In the genomic region with DNA sequence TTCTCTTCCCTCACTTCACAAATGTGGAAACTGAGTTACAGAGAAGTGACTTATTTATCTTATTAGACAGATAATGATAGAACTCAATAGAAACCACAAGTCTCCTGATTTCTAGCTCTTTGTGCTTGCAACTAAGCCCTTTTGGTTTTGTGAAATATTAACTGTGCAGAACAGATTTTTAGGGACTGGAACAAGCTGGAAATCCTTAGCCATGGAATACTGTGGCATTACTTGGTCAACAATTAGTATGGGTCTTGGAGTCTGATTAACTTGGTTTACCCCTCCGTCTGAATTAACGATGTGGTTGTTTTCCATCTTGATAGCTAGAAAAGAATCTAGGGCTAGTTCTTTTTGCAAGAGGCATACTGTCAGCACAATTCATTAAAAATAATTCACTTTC, we compare ENCODE assay signal across 10 cellular contexts.
A peak's percentile ranks its signal among the peaks of the same experiment; 100 is the strongest.
DNase-seq lines count a peak whose midpoint lies in the region; ATAC-seq lines count a peak whose summit lies in the region.
"Had no signal": no experiment of that assay in that cellular context is flagged by ENCODE, and none has a peak within 500 bp of the region (broad histone marks: within the 10 kb centered on the region; RNA-seq: fewer than 3 reads in every experiment).

No MANE protein-coding gene starts in this region.

- ATAC-seq in activated naive CD8-positive, alpha-beta T cell treated with anti-CD3 and anti-CD28 coated beads, Interleukin-2, amount 50 U/mL, for 24 hours: no peak
- no peak for ATAC-seq in stimulated activated naive B cell treated with anti-CD40 and anti-IgM and Interleukin-4, amounts not matched to agents 10 μg/mL and 1 μg/mL and 100 μg/mL, for 72 hours (replicated peaks)

- H3K27ac Mint-ChIP-seq in T-helper 1 cell treated with Interleukin-12 subunit alpha and Interleukin-12 subunit beta and Interleukin-4 antibody, amounts not matched to agents 30 μg/mL and 1 μg/mL, for 36 hours: peak overlapping the region; percentile 100
- peak overlapping the region; percentile 100 for H3K27ac Mint-ChIP-seq in activated naive CD8-positive, alpha-beta T cell treated with anti-CD3 and anti-CD28 coated beads, Interleukin-2, amount 50 U/mL, for 24 hours
- peak overlapping the region; percentile 100 for H3K27ac Mint-ChIP-seq in stimulated activated naive B cell treated with anti-CD40 and anti-IgM and Interleukin-4, amounts not matched to agents 10 μg/mL and 1 μg/mL and 100 μg/mL, for 72 hours

- peaks cover 41% of the 10 kb centered on the region for H3K4me1 Mint-ChIP-seq in T-helper 1 cell treated with Interleukin-12 subunit alpha and Interleukin-12 subunit beta and Interleukin-4 antibody, amounts not matched to agents 30 μg/mL and 1 μg/mL, for 36 hours (ENCODE audit: low read depth)
- peaks cover 56% of the 10 kb centered on the region for H3K4me1 Mint-ChIP-seq in activated naive CD8-positive, alpha-beta T cell treated with anti-CD3 and anti-CD28 coated beads, Interleukin-2, amount 50 U/mL, for 24 hours
- peaks cover 27 to 41% of the 10 kb centered on the region in 2 donors for H3K4me1 Mint-ChIP-seq in stimulated activated naive B cell treated with anti-CD40 and anti-IgM and Interleukin-4, amounts not matched to agents 10 μg/mL and 1 μg/mL and 100 μg/mL, for 72 hours

- H3K36me3 Mint-ChIP-seq in T-helper 1 cell treated with Interleukin-12 subunit alpha and Interleukin-12 subunit beta and Interleukin-4 antibody, amounts not matched to agents 30 μg/mL and 1 μg/mL, for 36 hours (ENCODE audit: low read depth): peaks cover 3% of the 10 kb centered on the region
- peaks cover 13% of the 10 kb centered on the region for H3K36me3 Mint-ChIP-seq in activated naive CD8-positive, alpha-beta T cell treated with anti-CD3 and anti-CD28 coated beads, Interleukin-2, amount 50 U/mL, for 24 hours (ENCODE audit: low read depth)
- peaks cover 2 to 4% of the 10 kb centered on the region in 2 donors for H3K36me3 Mint-ChIP-seq in stimulated activated naive B cell treated with anti-CD40 and anti-IgM and Interleukin-4, amounts not matched to agents 10 μg/mL and 1 μg/mL and 100 μg/mL, for 72 hours

- H3K27me3 Mint-ChIP-seq in T-helper 1 cell treated with Interleukin-12 subunit alpha and Interleukin-12 subunit beta and Interleukin-4 antibody, amounts not matched to agents 30 μg/mL and 1 μg/mL, for 36 hours (ENCODE audit: low read depth): no peaks in the 10 kb centered on the region
- H3K27me3 Mint-ChIP-seq in activated naive CD8-positive, alpha-beta T cell treated with anti-CD3 and anti-CD28 coated beads, Interleukin-2, amount 50 U/mL, for 24 hours: peaks cover 8% of the 10 kb centered on the region
- no peaks in the 10 kb centered on the region for H3K27me3 Mint-ChIP-seq in stimulated activated naive B cell treated with anti-CD40 and anti-IgM and Interleukin-4, amounts not matched to agents 10 μg/mL and 1 μg/mL and 100 μg/mL, for 72 hours

- H3K27ac ChIP-seq in layer of hippocampus (ENCODE audit: low read depth, low read length): peak overlapping the region; percentile 92

- no peak overlapping the region for H3K4me3 Mint-ChIP-seq in T-helper 1 cell treated with Interleukin-12 subunit alpha and Interleukin-12 subunit beta and Interleukin-4 antibody, amounts not matched to agents 30 μg/mL and 1 μg/mL, for 36 hours
- H3K4me3 Mint-ChIP-seq in activated naive CD8-positive, alpha-beta T cell treated with anti-CD3 and anti-CD28 coated beads, Interleukin-2, amount 50 U/mL, for 24 hours: peak overlapping the region; percentile 98
- peak overlapping the region in 1 of 2 donors; percentile 93 for H3K4me3 Mint-ChIP-seq in stimulated activated naive B cell treated with anti-CD40 and anti-IgM and Interleukin-4, amounts not matched to agents 10 μg/mL and 1 μg/mL and 100 μg/mL, for 72 hours

- no peaks in the 10 kb centered on the region for H3K9me3 Mint-ChIP-seq in T-helper 1 cell treated with Interleukin-12 subunit alpha and Interleukin-12 subunit beta and Interleukin-4 antibody, amounts not matched to agents 30 μg/mL and 1 μg/mL, for 36 hours
- no peaks in the 10 kb centered on the region for H3K9me3 Mint-ChIP-seq in activated naive CD8-positive, alpha-beta T cell treated with anti-CD3 and anti-CD28 coated beads, Interleukin-2, amount 50 U/mL, for 24 hours
- H3K9me3 Mint-ChIP-seq in stimulated activated naive B cell treated with anti-CD40 and anti-IgM and Interleukin-4, amounts not matched to agents 10 μg/mL and 1 μg/mL and 100 μg/mL, for 72 hours: no peaks in the 10 kb centered on the region

- no peaks in the 10 kb centered on the region for H3K27me3 ChIP-seq in layer of hippocampus (ENCODE audit: control insufficient read depth, insufficient read depth, low read length)

- no peak for DNase-seq in T-helper 1 cell
- DNase-seq in activated naive CD8-positive, alpha-beta T cell treated with anti-CD3 and anti-CD28 coated beads, Interleukin-2, amount 50 U/mL, for 24 hours: no peak
- no peak for DNase-seq in stimulated activated naive B cell treated with anti-CD40 and anti-IgM and Interleukin-4, amounts not matched to agents 10 μg/mL and 1 μg/mL and 100 μg/mL, for 72 hours
- DNase-seq in NK-92 (lab: John Stamatoyannopoulos, UW; ENCODE audit: unreplicated experiment): no peak
- DNase-seq in HuH-7.5 (ENCODE audit: low spot score): no peak
- no peak for DNase-seq in cerebellar nuclear complex (lab: John Stamatoyannopoulos, UW)
- DNase-seq: GOT3; stimulated activated CD4-positive, alpha-beta T cell treated with anti-CD3 and anti-CD28 coated beads, Interleukin-4, amount 100 ng/mL, for 24 hours had no signal
